ENCODE assay signal across 1 cellular context in genomic region chr19:10856899-10857298, GRCh38. TPM values are rescaled to one million over a fixed set of nuclear protein-coding genes. Genes with fewer than 3 reads are reported as not detected.
"Had no signal": no experiment of that assay in that cellular context is flagged by ENCODE, and none has a peak within 500 bp of the region (broad histone marks: within the 10 kb centered on the region; RNA-seq: fewer than 3 reads in every experiment).

No MANE protein-coding gene starts in this region.

RNA-seq across cellular contexts. Expression of gene C19orf38, which starts 8.7 kb away (rescaled TPM):
- total RNA-seq: HT1080 had no signal
